8 cellular contexts compared by ENCODE assay signal in genomic region chr12:45732250-45732649, GRCh38. TPM values are rescaled to one million over a fixed set of nuclear protein-coding genes. Genes with fewer than 3 reads are reported as not detected.
DNase-seq lines count a peak whose midpoint lies in the region; ATAC-seq, FAIRE-seq and TF ChIP-seq lines count a peak whose summit lies in the region.

No MANE protein-coding gene starts in this region.

- ATAC-seq in lower lobe of right lung (no peak), GM18858 (IDR thresholded peaks at IDR 0.05; ENCODE audit: unreplicated experiment) (no peak)

- TF ChIP-seq CTCF in BE2C (IDR thresholded peaks at IDR 0.05; ENCODE audit: low read depth, low read length) (no peak), ascending aorta (IDR thresholded peaks at IDR 0.05) (no peak), lower lobe of right lung (IDR thresholded peaks at IDR 0.05) (no peak)

- no peak for FAIRE-seq in H54 (lab: Jason Lieb, UNC)

- no peaks in the 10 kb centered on the region for H3K27me3 ChIP-seq in BE2C
- no peaks in the 10 kb centered on the region for H3K27me3 ChIP-seq in ascending aorta
- no peaks in the 10 kb centered on the region for H3K27me3 ChIP-seq in lower lobe of right lung (ENCODE audit: low read depth)

- H3K36me3 ChIP-seq in BE2C: peaks cover 19% of the 10 kb centered on the region
- H3K36me3 ChIP-seq in ascending aorta: peaks cover 0 to 3% of the 10 kb centered on the region in 2 donors
- H3K36me3 ChIP-seq in lower lobe of right lung: no peaks in the 10 kb centered on the region

- TF ChIP-seq POLR2A in H54 (IDR thresholded peaks at IDR 0.05; ENCODE audit: low read depth, low read length): no peak

- H3K27ac ChIP-seq in ascending aorta (peak overlapping the region; percentile 90 to 99), lower lobe of right lung (peak overlapping the region; percentile 97)

- in situ Hi-C loops in KBM-7 (cut with MboI; ENCODE audit: low pct_unique_long_range_greater_than_20kb, low sequenced_read_pairs): no loop called here

- intact Hi-C loops in ascending aorta (cut with DNase I): no loop called here
- intact Hi-C loops in lower lobe of right lung (cut with DNase I): no loop called here

- H3K4me3 ChIP-seq in BE2C (ENCODE audit: low read depth, low read length) (peak overlapping the region; percentile 76), ascending aorta (peak overlapping the region; percentile 37 to 95), lower lobe of right lung (peak overlapping the region; percentile 85)

- H3K4me1 ChIP-seq in BE2C (no peaks in the 10 kb centered on the region; the same call in 1 of the 2 replicates), ascending aorta (peaks cover 0 to 33% of the 10 kb centered on the region in 2 donors), lower lobe of right lung (peaks cover 36% of the 10 kb centered on the region)

- DNase-seq in BE2C (no peak), KBM-7 (peak; percentile 31), ascending aorta (ENCODE audit: low spot score in 2 of 2) (no peak), lower lobe of right lung (no peak), NCI-H345 (lab: John Stamatoyannopoulos, UW) (no peak), LoVo (ENCODE audit: low spot score) (no peak), H54 (ENCODE audit: insufficient read length, low spot score) (no peak)

- no peaks in the 10 kb centered on the region for H3K9me3 ChIP-seq in BE2C
- peaks cover 0 to 3% of the 10 kb centered on the region in 2 donors for H3K9me3 ChIP-seq in ascending aorta
- no peaks in the 10 kb centered on the region for H3K9me3 ChIP-seq in lower lobe of right lung

RNA-seq across cellular contexts. Expression of gene ARID2, which starts 2.7 kb away (rescaled TPM):
- polyA plus RNA-seq in BE2C (2012; ENCODE audit: insufficient read depth, insufficient read length, low read depth): 14.8 TPM
- 18.4 TPM for total RNA-seq in ascending aorta
- 26.3 TPM for total RNA-seq in lower lobe of right lung
